2 cellular contexts compared by ENCODE assay signal in the genomic region with DNA sequence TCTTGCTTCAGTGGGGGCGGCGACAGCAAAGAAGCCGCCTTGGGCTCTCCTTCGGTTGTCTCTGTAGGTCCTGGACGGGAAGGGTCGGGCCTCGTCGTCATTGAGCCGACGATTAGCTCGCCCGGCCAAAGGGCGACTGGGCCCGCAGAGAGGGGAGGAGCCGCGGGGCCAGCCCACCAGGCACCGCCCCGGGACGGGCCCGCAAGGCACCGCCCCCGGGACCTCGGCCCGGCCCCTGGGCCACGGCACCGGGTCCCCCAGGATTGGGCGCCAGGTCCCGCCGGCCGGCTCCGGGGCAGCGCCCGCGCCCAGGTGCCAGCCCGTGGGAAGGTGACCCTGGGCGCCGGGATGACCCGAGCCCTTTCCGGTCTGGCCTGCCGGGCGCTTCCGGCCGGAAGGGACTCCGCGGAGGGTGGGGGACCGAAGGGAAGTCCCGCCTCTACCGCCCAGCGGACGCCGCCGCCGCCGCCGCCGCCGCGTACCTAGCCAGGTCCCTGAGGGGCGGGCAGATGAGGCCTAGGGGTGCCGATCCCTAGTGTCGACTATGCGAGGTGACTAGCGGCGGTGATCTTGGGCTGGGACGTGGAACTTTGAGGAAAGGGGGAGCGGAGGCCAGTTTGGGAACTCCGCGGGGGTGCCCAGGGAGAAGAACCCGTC.
TF ChIP-seq lines count a peak whose summit lies in the region.

A gene (minus strand): TSS at position 371 of the 657 bp plus-strand sequence. CDS start 524 bp downstream, outside the sequence.
A gene with protein sequence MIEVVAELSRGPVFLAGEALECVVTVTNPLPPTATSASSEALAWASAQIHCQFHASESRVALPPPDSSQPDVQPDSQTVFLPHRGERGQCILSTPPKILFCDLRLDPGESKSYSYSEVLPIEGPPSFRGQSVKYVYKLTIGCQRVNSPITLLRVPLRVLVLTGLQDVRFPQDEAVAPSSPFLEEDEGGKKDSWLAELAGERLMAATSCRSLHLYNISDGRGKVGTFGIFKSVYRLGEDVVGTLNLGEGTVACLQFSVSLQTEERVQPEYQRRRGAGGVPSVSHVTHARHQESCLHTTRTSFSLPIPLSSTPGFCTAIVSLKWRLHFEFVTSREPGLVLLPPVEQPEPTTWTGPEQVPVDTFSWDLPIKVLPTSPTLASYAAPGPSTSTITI (plus strand): TSS at position 430 of the 657 bp plus-strand sequence. CDS start 469 bp downstream, outside the sequence.

TF ChIP-seq in GM23338, 12 proteins besides CTCF, POLR2A, EP300 and RAD21 (continued from another document):
- TF ChIP-seq, protein P1, sequence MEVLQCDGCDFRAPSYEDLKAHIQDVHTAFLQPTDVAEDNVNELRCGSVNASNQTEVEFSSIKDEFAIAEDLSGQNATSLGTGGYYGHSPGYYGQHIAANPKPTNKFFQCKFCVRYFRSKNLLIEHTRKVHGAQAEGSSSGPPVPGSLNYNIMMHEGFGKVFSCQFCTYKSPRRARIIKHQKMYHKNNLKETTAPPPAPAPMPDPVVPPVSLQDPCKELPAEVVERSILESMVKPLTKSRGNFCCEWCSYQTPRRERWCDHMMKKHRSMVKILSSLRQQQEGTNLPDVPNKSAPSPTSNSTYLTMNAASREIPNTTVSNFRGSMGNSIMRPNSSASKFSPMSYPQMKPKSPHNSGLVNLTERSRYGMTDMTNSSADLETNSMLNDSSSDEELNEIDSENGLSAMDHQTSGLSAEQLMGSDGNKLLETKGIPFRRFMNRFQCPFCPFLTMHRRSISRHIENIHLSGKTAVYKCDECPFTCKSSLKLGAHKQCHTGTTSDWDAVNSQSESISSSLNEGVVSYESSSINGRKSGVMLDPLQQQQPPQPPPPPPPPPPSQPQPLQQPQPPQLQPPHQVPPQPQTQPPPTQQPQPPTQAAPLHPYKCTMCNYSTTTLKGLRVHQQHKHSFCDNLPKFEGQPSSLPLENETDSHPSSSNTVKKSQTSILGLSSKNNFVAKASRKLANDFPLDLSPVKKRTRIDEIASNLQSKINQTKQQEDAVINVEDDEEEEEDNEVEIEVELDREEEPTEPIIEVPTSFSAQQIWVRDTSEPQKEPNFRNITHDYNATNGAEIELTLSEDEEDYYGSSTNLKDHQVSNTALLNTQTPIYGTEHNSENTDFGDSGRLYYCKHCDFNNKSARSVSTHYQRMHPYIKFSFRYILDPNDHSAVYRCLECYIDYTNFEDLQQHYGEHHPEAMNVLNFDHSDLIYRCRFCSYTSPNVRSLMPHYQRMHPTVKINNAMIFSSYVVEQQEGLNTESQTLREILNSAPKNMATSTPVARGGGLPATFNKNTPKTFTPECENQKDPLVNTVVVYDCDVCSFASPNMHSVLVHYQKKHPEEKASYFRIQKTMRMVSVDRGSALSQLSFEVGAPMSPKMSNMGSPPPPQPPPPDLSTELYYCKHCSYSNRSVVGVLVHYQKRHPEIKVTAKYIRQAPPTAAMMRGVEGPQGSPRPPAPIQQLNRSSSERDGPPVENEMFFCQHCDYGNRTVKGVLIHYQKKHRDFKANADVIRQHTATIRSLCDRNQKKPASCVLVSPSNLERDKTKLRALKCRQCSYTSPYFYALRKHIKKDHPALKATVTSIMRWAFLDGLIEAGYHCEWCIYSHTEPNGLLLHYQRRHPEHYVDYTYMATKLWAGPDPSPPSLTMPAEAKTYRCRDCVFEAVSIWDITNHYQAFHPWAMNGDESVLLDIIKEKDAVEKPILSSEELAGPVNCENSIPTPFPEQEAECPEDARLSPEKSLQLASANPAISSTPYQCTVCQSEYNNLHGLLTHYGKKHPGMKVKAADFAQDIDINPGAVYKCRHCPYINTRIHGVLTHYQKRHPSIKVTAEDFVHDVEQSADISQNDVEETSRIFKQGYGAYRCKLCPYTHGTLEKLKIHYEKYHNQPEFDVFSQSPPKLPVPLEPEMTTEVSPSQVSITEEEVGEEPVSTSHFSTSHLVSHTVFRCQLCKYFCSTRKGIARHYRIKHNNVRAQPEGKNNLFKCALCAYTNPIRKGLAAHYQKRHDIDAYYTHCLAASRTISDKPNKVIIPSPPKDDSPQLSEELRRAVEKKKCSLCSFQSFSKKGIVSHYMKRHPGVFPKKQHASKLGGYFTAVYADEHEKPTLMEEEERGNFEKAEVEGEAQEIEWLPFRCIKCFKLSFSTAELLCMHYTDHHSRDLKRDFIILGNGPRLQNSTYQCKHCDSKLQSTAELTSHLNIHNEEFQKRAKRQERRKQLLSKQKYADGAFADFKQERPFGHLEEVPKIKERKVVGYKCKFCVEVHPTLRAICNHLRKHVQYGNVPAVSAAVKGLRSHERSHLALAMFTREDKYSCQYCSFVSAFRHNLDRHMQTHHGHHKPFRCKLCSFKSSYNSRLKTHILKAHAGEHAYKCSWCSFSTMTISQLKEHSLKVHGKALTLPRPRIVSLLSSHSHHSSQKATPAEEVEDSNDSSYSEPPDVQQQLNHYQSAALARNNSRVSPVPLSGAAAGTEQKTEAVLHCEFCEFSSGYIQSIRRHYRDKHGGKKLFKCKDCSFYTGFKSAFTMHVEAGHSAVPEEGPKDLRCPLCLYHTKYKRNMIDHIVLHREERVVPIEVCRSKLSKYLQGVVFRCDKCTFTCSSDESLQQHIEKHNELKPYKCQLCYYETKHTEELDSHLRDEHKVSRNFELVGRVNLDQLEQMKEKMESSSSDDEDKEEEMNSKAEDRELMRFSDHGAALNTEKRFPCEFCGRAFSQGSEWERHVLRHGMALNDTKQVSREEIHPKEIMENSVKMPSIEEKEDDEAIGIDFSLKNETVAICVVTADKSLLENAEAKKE (CRISPR knock-in tag; IDR thresholded peaks at IDR 0.05) = no peak
- TF ChIP-seq, protein P2, sequence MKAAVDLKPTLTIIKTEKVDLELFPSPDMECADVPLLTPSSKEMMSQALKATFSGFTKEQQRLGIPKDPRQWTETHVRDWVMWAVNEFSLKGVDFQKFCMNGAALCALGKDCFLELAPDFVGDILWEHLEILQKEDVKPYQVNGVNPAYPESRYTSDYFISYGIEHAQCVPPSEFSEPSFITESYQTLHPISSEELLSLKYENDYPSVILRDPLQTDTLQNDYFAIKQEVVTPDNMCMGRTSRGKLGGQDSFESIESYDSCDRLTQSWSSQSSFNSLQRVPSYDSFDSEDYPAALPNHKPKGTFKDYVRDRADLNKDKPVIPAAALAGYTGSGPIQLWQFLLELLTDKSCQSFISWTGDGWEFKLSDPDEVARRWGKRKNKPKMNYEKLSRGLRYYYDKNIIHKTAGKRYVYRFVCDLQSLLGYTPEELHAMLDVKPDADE (IDR thresholded peaks at IDR 0.05) = peak; percentile 72
- TF ChIP-seq JUNB (IDR thresholded peaks at IDR 0.05; ENCODE audit: unreplicated experiment) = no peak
- TF ChIP-seq ZNF114 (CRISPR knock-in tag; IDR thresholded peaks at IDR 0.05) = no peak
- TF ChIP-seq POLR2AphosphoS5 (IDR thresholded peaks at IDR 0.05; ENCODE audit: low read depth) = peak; percentile 80; the same call in 1 of the 2 replicates

TF ChIP-seq in SK-N-SH, 30 proteins besides CTCF, POLR2A, EP300 and RAD21 (continued from another document):
- TF ChIP-seq POLR2AphosphoS5 (IDR thresholded peaks at IDR 0.05; ENCODE audit: low read depth, low read length) (peak; percentile 76), MEF2A (IDR thresholded peaks at IDR 0.05; ENCODE audit: borderline replicate concordance, low read depth) (no peak), NFIC (IDR thresholded peaks at IDR 0.05; ENCODE audit: borderline replicate concordance) (no peak), FOXM1 (IDR thresholded peaks at IDR 0.05; ENCODE audit: low read depth) (no peak), YY1 (IDR thresholded peaks at IDR 0.05; ENCODE audit: low read depth) (no peak), GABPA (IDR thresholded peaks at IDR 0.05; ENCODE audit: low read depth) (peak; percentile 90), MXI1 (IDR thresholded peaks at IDR 0.05; ENCODE audit: low read depth, low read length) (no peak), GATA2 (CRISPR knock-in tag; IDR thresholded peaks at IDR 0.05) (no peak), TAF1 (IDR thresholded peaks at IDR 0.05; ENCODE audit: borderline replicate concordance, low read depth, low read length) (peak; percentile 28; the same call in 1 of the 2 replicates), TEAD4 (IDR thresholded peaks at IDR 0.05; ENCODE audit: borderline replicate concordance, insufficient read depth) (no peak), CHD2 (IDR thresholded peaks at IDR 0.05; ENCODE audit: low read length, partially characterized antibody) (peak; percentile 18), SMC3 (IDR thresholded peaks at IDR 0.05; ENCODE audit: low read depth, low read length) (no peak), RFX5 (IDR thresholded peaks at IDR 0.05; ENCODE audit: low read length) (no peak), FOXJ3 (CRISPR knock-in tag; IDR thresholded peaks at IDR 0.05) (no peak), RXRA (IDR thresholded peaks at IDR 0.05; ENCODE audit: borderline replicate concordance, low read depth) (no peak)
- TF ChIP-seq, protein P3, sequence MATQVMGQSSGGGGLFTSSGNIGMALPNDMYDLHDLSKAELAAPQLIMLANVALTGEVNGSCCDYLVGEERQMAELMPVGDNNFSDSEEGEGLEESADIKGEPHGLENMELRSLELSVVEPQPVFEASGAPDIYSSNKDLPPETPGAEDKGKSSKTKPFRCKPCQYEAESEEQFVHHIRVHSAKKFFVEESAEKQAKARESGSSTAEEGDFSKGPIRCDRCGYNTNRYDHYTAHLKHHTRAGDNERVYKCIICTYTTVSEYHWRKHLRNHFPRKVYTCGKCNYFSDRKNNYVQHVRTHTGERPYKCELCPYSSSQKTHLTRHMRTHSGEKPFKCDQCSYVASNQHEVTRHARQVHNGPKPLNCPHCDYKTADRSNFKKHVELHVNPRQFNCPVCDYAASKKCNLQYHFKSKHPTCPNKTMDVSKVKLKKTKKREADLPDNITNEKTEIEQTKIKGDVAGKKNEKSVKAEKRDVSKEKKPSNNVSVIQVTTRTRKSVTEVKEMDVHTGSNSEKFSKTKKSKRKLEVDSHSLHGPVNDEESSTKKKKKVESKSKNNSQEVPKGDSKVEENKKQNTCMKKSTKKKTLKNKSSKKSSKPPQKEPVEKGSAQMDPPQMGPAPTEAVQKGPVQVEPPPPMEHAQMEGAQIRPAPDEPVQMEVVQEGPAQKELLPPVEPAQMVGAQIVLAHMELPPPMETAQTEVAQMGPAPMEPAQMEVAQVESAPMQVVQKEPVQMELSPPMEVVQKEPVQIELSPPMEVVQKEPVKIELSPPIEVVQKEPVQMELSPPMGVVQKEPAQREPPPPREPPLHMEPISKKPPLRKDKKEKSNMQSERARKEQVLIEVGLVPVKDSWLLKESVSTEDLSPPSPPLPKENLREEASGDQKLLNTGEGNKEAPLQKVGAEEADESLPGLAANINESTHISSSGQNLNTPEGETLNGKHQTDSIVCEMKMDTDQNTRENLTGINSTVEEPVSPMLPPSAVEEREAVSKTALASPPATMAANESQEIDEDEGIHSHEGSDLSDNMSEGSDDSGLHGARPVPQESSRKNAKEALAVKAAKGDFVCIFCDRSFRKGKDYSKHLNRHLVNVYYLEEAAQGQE (IDR thresholded peaks at IDR 0.05; ENCODE audit: low read depth, low read length) = no peak
- TF ChIP-seq, protein P4, sequence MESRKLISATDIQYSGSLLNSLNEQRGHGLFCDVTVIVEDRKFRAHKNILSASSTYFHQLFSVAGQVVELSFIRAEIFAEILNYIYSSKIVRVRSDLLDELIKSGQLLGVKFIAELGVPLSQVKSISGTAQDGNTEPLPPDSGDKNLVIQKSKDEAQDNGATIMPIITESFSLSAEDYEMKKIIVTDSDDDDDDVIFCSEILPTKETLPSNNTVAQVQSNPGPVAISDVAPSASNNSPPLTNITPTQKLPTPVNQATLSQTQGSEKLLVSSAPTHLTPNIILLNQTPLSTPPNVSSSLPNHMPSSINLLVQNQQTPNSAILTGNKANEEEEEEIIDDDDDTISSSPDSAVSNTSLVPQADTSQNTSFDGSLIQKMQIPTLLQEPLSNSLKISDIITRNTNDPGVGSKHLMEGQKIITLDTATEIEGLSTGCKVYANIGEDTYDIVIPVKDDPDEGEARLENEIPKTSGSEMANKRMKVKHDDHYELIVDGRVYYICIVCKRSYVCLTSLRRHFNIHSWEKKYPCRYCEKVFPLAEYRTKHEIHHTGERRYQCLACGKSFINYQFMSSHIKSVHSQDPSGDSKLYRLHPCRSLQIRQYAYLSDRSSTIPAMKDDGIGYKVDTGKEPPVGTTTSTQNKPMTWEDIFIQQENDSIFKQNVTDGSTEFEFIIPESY (IDR thresholded peaks at IDR 0.05; ENCODE audit: borderline replicate concordance, low read depth) = no peak
- TF ChIP-seq, protein P5, sequence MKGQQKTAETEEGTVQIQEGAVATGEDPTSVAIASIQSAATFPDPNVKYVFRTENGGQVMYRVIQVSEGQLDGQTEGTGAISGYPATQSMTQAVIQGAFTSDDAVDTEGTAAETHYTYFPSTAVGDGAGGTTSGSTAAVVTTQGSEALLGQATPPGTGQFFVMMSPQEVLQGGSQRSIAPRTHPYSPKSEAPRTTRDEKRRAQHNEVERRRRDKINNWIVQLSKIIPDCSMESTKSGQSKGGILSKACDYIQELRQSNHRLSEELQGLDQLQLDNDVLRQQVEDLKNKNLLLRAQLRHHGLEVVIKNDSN (IDR thresholded peaks at IDR 0.05; ENCODE audit: borderline replicate concordance, low read depth) = no peak
- TF ChIP-seq, protein P6, sequence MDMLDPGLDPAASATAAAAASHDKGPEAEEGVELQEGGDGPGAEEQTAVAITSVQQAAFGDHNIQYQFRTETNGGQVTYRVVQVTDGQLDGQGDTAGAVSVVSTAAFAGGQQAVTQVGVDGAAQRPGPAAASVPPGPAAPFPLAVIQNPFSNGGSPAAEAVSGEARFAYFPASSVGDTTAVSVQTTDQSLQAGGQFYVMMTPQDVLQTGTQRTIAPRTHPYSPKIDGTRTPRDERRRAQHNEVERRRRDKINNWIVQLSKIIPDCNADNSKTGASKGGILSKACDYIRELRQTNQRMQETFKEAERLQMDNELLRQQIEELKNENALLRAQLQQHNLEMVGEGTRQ (IDR thresholded peaks at IDR 0.05; ENCODE audit: borderline replicate concordance, low read depth, low read length) = no peak
- TF ChIP-seq, protein P7, sequence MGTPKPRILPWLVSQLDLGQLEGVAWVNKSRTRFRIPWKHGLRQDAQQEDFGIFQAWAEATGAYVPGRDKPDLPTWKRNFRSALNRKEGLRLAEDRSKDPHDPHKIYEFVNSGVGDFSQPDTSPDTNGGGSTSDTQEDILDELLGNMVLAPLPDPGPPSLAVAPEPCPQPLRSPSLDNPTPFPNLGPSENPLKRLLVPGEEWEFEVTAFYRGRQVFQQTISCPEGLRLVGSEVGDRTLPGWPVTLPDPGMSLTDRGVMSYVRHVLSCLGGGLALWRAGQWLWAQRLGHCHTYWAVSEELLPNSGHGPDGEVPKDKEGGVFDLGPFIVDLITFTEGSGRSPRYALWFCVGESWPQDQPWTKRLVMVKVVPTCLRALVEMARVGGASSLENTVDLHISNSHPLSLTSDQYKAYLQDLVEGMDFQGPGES (IDR thresholded peaks at IDR 0.05; ENCODE audit: low read depth, low read length) = no peak
